34 cellular contexts compared by ENCODE assay signal in genomic region chr3:197197334-197197733, GRCh38.
"Had no signal": no experiment of that assay in that cellular context is flagged by ENCODE, and none has a peak within 500 bp of the region (broad histone marks: within the 10 kb centered on the region; RNA-seq: fewer than 3 reads in every experiment).

No MANE protein-coding gene starts in this region.

- H3K27ac Mint-ChIP-seq: activated CD4-positive, alpha-beta memory T cell treated with anti-CD3 and anti-CD28 coated beads for 36 hours; activated naive CD4-positive, alpha-beta T cell treated with anti-CD3 and anti-CD28 coated beads for 36 hours; activated naive CD4-positive, alpha-beta T cell treated with anti-CD3 and anti-CD28 coated beads, Interleukin-2, amount 50 U/mL, for 72 hours; activated T-helper 1 cell treated with anti-CD3 and anti-CD28 coated beads, Interleukin-12 subunit alpha, Interleukin-12 subunit beta, Interleukin-2, Interleukin-4 antibody, amounts not matched to agents 30 ng/mL and 10 ng/mL and 1 ng/mL, durations not matched to agents 14 hours and 24 hours and 36 hours; brain; T-helper 1 cell treated with Interleukin-12 subunit alpha and Interleukin-12 subunit beta and Interleukin-4 antibody, amounts not matched to agents 30 μg/mL and 1 μg/mL, for 36 hours; T-helper 2 cell treated with Interferon-gamma antibody and Interleukin-4, amounts not matched to agents 5 μg/mL and 100 μg/mL, for 36 hours had no signal

- H3K4me3 ChIP-seq: adrenal gland, Peyer's patch, SJSA1 had no signal

- H3K36me3 Mint-ChIP-seq: activated CD4-positive, alpha-beta memory T cell treated with anti-CD3 and anti-CD28 coated beads for 36 hours; activated naive CD4-positive, alpha-beta T cell treated with anti-CD3 and anti-CD28 coated beads, Interleukin-2, amount 50 U/mL, for 72 hours had no signal

- H3K4me1 ChIP-seq: adrenal gland, Peyer's patch, SJSA1 had no signal

- H3K9me3 ChIP-seq: adrenal gland, Peyer's patch, SJSA1, SK-N-SH had no signal

- ATAC-seq: activated naive CD4-positive, alpha-beta T cell treated with anti-CD3 and anti-CD28 coated beads, Interleukin-2, amount 50 U/mL, for 72 hours; activated T-cell treated with anti-CD3 and anti-CD28 coated beads, Interleukin-2, amount 50 U/mL, for 4 hours; PC-3 had no signal

- H3K27me3 Mint-ChIP-seq: activated CD4-positive, alpha-beta memory T cell treated with anti-CD3 and anti-CD28 coated beads for 36 hours had no signal

- H3K36me3 ChIP-seq: adrenal gland, Peyer's patch had no signal

- H3K27ac ChIP-seq: adrenal gland, Peyer's patch, SJSA1 had no signal

- H3K27me3 ChIP-seq: adrenal gland, Peyer's patch, SJSA1 had no signal

- DNase-seq: activated CD4-positive, alpha-beta memory T cell treated with anti-CD3 and anti-CD28 coated beads for 36 hours; activated CD4-positive, alpha-beta T cell treated with anti-CD3 and anti-CD28 coated beads for 4 hours; activated CD4-positive, alpha-beta T cell treated with anti-CD3 and anti-CD28 coated beads, Interleukin-2, amount 50 U/mL, for 1 hour; activated CD8-positive, alpha-beta memory T cell treated with anti-CD3 and anti-CD28 coated beads, Interleukin-2, amount 50 U/mL, for 4 hours; activated gamma-delta T cell treated with Interleukin-2 at 50 U/mL for 16 hours; activated naive CD4-positive, alpha-beta T cell treated with anti-CD3 and anti-CD28 coated beads for 36 hours; activated T-cell treated with anti-CD3 and anti-CD28 coated beads for 4 hours; activated T-cell treated with anti-CD3 and anti-CD28 coated beads, Interleukin-2, amount 50 U/mL, for 4 hours; adrenal gland; caudate nucleus; cerebellar nuclear complex; NCI-H1105; NCI-H1436; NCI-H1694; NCI-H1930; NCI-H2081 treated with DMSO at 0.1 percent for 48 hours; NCI-H2171 treated with DMSO at 0.1 percent for 48 hours; NCI-H2227 treated with DMSO at 0.1 percent for 48 hours; NCI-H446; NCI-H510A treated with DMSO at 0.1 percent for 48 hours; NCI-H526 treated with DMSO at 0.1 percent for 48 hours; NCI-H82; NK-92 treated with Interleukin-12 subunit alpha and Interleukin-12 subunit beta, amount 100 ng/mL, for 24 hours; PC-3; Peyer's patch; RPMI8226; SHP77 treated with DMSO at 0.1 percent for 48 hours; SK-N-SH had no signal

- H3K9me3 Mint-ChIP-seq: activated CD4-positive, alpha-beta memory T cell treated with anti-CD3 and anti-CD28 coated beads for 36 hours; activated naive CD4-positive, alpha-beta T cell treated with anti-CD3 and anti-CD28 coated beads for 36 hours; activated naive CD4-positive, alpha-beta T cell treated with anti-CD3 and anti-CD28 coated beads, Interleukin-2, amount 50 U/mL, for 72 hours; activated T-cell treated with anti-CD3 and anti-CD28 coated beads, Interleukin-2, amount 50 U/mL, for 4 hours; activated T-helper 1 cell treated with anti-CD3 and anti-CD28 coated beads, Interleukin-12 subunit alpha, Interleukin-12 subunit beta, Interleukin-2, Interleukin-4 antibody, amounts not matched to agents 30 ng/mL and 10 ng/mL and 1 ng/mL, durations not matched to agents 14 hours and 24 hours and 36 hours; brain; T-helper 1 cell treated with Interleukin-12 subunit alpha and Interleukin-12 subunit beta and Interleukin-4 antibody, amounts not matched to agents 30 μg/mL and 1 μg/mL, for 36 hours; T-helper 2 cell treated with Interferon-gamma antibody and Interleukin-4, amounts not matched to agents 5 μg/mL and 100 μg/mL, for 36 hours had no signal

- H3K4me3 Mint-ChIP-seq: activated CD4-positive, alpha-beta memory T cell treated with anti-CD3 and anti-CD28 coated beads for 36 hours; activated naive CD4-positive, alpha-beta T cell treated with anti-CD3 and anti-CD28 coated beads for 36 hours; activated T-cell treated with anti-CD3 and anti-CD28 coated beads, Interleukin-2, amount 50 U/mL, for 4 hours; activated T-helper 1 cell treated with anti-CD3 and anti-CD28 coated beads, Interleukin-12 subunit alpha, Interleukin-12 subunit beta, Interleukin-2, Interleukin-4 antibody, amounts not matched to agents 30 ng/mL and 10 ng/mL and 1 ng/mL, durations not matched to agents 14 hours and 24 hours and 36 hours; brain; T-helper 1 cell treated with Interleukin-12 subunit alpha and Interleukin-12 subunit beta and Interleukin-4 antibody, amounts not matched to agents 30 μg/mL and 1 μg/mL, for 36 hours; T-helper 2 cell treated with Interferon-gamma antibody and Interleukin-4, amounts not matched to agents 5 μg/mL and 100 μg/mL, for 36 hours had no signal
